In the genomic region with DNA sequence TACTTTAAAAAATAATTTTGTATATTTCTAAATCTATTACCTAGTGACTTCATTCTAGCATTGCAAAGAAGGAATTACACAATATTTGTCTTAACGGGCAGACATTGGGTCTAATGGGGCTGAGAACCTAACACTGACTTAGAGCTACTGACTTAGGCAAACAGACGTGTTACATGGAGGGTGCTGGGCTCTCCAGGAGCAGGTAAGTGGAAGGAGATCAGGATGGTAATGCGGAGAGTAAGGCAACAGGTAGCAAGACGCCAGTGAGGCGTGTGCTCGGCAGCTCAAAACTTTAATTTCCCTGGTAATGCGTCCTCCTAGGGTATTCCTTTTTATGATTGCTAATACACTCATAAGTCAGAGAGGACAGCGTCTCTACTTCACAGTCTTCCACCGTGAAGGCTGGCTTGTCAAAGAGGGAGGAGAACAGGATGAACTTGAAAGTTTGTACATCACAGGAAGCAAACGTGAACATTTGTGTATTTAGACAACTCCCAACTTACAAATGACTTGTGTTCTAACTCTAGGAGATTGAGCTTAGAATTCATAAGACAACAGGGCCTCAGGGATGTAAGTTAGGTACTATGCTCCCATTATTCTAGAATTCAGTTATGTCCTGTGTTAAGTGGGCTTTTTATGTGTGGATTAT, we compare ENCODE assay signal across 27 cellular contexts. TPM values are rescaled to one million over a fixed set of nuclear protein-coding genes. Genes with fewer than 3 reads are reported as not detected.
"Had no signal": no experiment of that assay in that cellular context is flagged by ENCODE, and none has a peak within 500 bp of the region (broad histone marks: within the 10 kb centered on the region; RNA-seq: fewer than 3 reads in every experiment).

No MANE protein-coding gene starts in this region.

- FAIRE-seq: islet of Langerhans had no signal

- H3K36me3 ChIP-seq: esophagus muscularis mucosa, gastrocnemius medialis, heart right ventricle, neutrophil, right atrium auricular region, sigmoid colon, stomach, thoracic aorta, transverse colon, vagina had no signal

- DNase-seq: cortex of kidney; dorsolateral prefrontal cortex; effector CD8-positive, alpha-beta T cell; gastrocnemius medialis; heart right ventricle; hypothalamus; kidney glomerular epithelial cell; mucosa of descending colon; naive thymus-derived CD8-positive, alpha-beta T cell; sigmoid colon; stimulated activated CD4-positive, alpha-beta T cell treated with anti-CD3 and anti-CD28 coated beads, Interleukin-2, amount 100 ng/mL, for 24 hours; stimulated activated CD4-positive, alpha-beta T cell treated with anti-CD3 and anti-CD28 coated beads, Interleukin-4, amount 100 ng/mL, for 4 hours; stimulated activated naive B cell treated with anti-CD40 and anti-IgM and Interleukin-4, amounts not matched to agents 10 μg/mL and 1 μg/mL and 100 μg/mL, for 72 hours; stomach; substantia nigra; transverse colon had no signal

- H3K4me1 ChIP-seq: gastrocnemius medialis, right atrium auricular region, sigmoid colon, stomach, transverse colon, vagina had no signal

- H3K27ac ChIP-seq: dorsolateral prefrontal cortex, esophagus muscularis mucosa, gastrocnemius medialis, heart right ventricle, neutrophil, right atrium auricular region, sigmoid colon, skin epidermis, stomach, thoracic aorta, transverse colon, vagina had no signal

- H3K9me3 ChIP-seq: esophagus muscularis mucosa, gastrocnemius medialis, heart right ventricle, mucosa of descending colon, neutrophil, right atrium auricular region, sigmoid colon, stomach, thoracic aorta, transverse colon, vagina had no signal

- H3K27me3 ChIP-seq: vagina had no signal

- H3K4me3 ChIP-seq: dorsolateral prefrontal cortex, esophagus muscularis mucosa, gastrocnemius medialis, heart right ventricle, mucosa of descending colon, right atrium auricular region, sigmoid colon, skin epidermis, stomach, thoracic aorta, transverse colon, vagina had no signal

- ATAC-seq: gastrocnemius medialis; heart right ventricle; mucosa of descending colon; naive thymus-derived CD8-positive, alpha-beta T cell had no signal

RNA-seq across cellular contexts. Expression of a gene that starts 4.6 kb away (rescaled TPM):
- total RNA-seq: dorsolateral prefrontal cortex; esophagus muscularis mucosa; fibroblast of villous mesenchyme; gastrocnemius medialis; heart right ventricle; mucosa of descending colon; naive thymus-derived CD8-positive, alpha-beta T cell; osteoblast; pulmonary artery endothelial cell; right atrium auricular region; sigmoid colon; stomach; thoracic aorta; transverse colon; vagina had no signal
- polyA plus RNA-seq: heart right ventricle; naive thymus-derived CD8-positive, alpha-beta T cell; neural cell; sigmoid colon; stomach had no signal

RNA-seq across cellular contexts. Expression of a gene that starts 12.8 kb away (rescaled TPM):
- total RNA-seq: dorsolateral prefrontal cortex; esophagus muscularis mucosa; fibroblast of villous mesenchyme; gastrocnemius medialis; mucosa of descending colon; naive thymus-derived CD8-positive, alpha-beta T cell; osteoblast; pulmonary artery endothelial cell; right atrium auricular region; stomach; thoracic aorta; vagina had no signal
- polyA plus RNA-seq: heart right ventricle; naive thymus-derived CD8-positive, alpha-beta T cell; neural cell; stomach had no signal

RNA-seq across cellular contexts. Expression of a gene that starts 23.1 kb away (rescaled TPM):
- total RNA-seq: dorsolateral prefrontal cortex; esophagus muscularis mucosa; fibroblast of villous mesenchyme; gastrocnemius medialis; heart right ventricle; mucosa of descending colon; naive thymus-derived CD8-positive, alpha-beta T cell; osteoblast; pulmonary artery endothelial cell; right atrium auricular region; sigmoid colon; stomach; thoracic aorta; transverse colon; vagina had no signal
- polyA plus RNA-seq: heart right ventricle; naive thymus-derived CD8-positive, alpha-beta T cell; neural cell; sigmoid colon; stomach had no signal

RNA-seq across cellular contexts. Expression of a gene that starts 40.0 kb away (rescaled TPM):
- total RNA-seq: dorsolateral prefrontal cortex; esophagus muscularis mucosa; fibroblast of villous mesenchyme; gastrocnemius medialis; heart right ventricle; mucosa of descending colon; naive thymus-derived CD8-positive, alpha-beta T cell; osteoblast; pulmonary artery endothelial cell; right atrium auricular region; stomach; thoracic aorta; transverse colon; vagina had no signal
- polyA plus RNA-seq: heart right ventricle; naive thymus-derived CD8-positive, alpha-beta T cell; sigmoid colon; stomach had no signal
